1 cellular context compared by ENCODE assay signal in the genomic region with DNA sequence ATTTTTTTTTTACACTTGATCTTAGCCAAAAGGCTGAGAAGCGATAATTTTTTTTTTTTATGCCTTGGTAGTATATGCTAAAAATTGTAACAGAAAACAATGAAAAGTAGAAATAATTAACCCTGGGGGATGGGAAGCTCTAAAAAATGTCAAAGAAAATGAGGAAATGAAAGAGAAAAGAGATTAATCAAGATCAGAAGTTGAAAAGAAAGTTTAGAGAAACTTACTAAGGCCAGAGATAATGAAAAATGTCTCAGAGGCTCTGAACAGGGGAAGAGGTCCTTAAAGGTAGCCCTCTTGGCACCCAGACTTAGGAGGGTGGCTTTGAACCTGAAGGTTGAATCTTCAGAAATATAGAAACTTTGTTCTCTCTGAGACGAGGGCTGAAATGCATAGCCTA.
TF ChIP-seq lines count a peak whose summit lies in the region.

No MANE protein-coding gene starts in this region.

TF ChIP-seq in GM23338, 12 proteins besides CTCF, POLR2A, EP300 and RAD21 (continued from another document):
- TF ChIP-seq JUNB (IDR thresholded peaks at IDR 0.05; ENCODE audit: unreplicated experiment) (no peak), POLR2AphosphoS5 (IDR thresholded peaks at IDR 0.05; ENCODE audit: low read depth) (no peak)
